Comparison of ENCODE assay signal across 22 cellular contexts in genomic region chr12:125889742-125890141, GRCh38.
DNase-seq lines count a peak whose midpoint lies in the region; ATAC-seq and TF ChIP-seq lines count a peak whose summit lies in the region.
"Had no signal": no experiment of that assay in that cellular context is flagged by ENCODE, and none has a peak within 500 bp of the region (broad histone marks: within the 10 kb centered on the region; RNA-seq: fewer than 3 reads in every experiment).

No MANE protein-coding gene starts in this region.

- H3K9me3 ChIP-seq in right atrium auricular region: no peaks in the 10 kb centered on the region
- H3K9me3 ChIP-seq in hepatocyte (ENCODE audit: low read depth): no peaks in the 10 kb centered on the region

- 84% methylated on average over 6 of the region's 6 CpGs for WGBS in hepatocyte (ENCODE audit: low lambda C conversion rate, missing lambda C conversion rate)

- H4K20me1 ChIP-seq in hepatocyte (ENCODE audit: insufficient read depth, poor library complexity, severe bottlenecking): no peaks in the 10 kb centered on the region

- H3K27ac ChIP-seq in right atrium auricular region (peak overlapping the region; percentile 21 to 78), hepatocyte (no peak overlapping the region)
- H3K27ac ChIP-seq: epithelial cell of prostate, KMS-11 had no signal

- H3K36me3 ChIP-seq in right atrium auricular region (no peaks in the 10 kb centered on the region), hepatocyte (replicated peaks; ENCODE audit: insufficient read depth, low read depth) (no peaks in the 10 kb centered on the region)

- no peaks in the 10 kb centered on the region for H3K27me3 ChIP-seq in right atrium auricular region
- H3K27me3 ChIP-seq in hepatocyte: no peaks in the 10 kb centered on the region

- intact Hi-C loops in posterior cingulate gyrus (cut with DNase I): no loop called here

- no peak overlapping the region for H2AFZ ChIP-seq in hepatocyte

- peaks cover 0 to 20% of the 10 kb centered on the region in 2 donors for H3K4me1 ChIP-seq in right atrium auricular region
- no peaks in the 10 kb centered on the region for H3K4me1 ChIP-seq in hepatocyte (ENCODE audit: insufficient read depth)

- H3K4me2 ChIP-seq in hepatocyte: no peak overlapping the region
- H3K4me2 ChIP-seq: KMS-11 had no signal

- TF ChIP-seq CTCF in right atrium auricular region (IDR thresholded peaks at IDR 0.05): no peak
- no peak for TF ChIP-seq CTCF in hepatocyte (IDR thresholded peaks at IDR 0.05; ENCODE audit: poor library complexity)

- ATAC-seq in GM19467 (IDR thresholded peaks at IDR 0.05; ENCODE audit: unreplicated experiment): no peak

- H3K4me3 ChIP-seq in right atrium auricular region: no peak overlapping the region
- H3K4me3 ChIP-seq in hepatocyte: no peak overlapping the region

- DNase-seq in LHCN-M2 (ENCODE audit: low read depth): peak; percentile 43
- DNase-seq in astrocyte of the hippocampus (ENCODE audit: low read depth, low spot score): peak; percentile 60
- DNase-seq in right atrium auricular region (ENCODE audit: low spot score): no peak
- DNase-seq in posterior cingulate gyrus: peak in 8 of 10 donors; percentile 6 to 84 (median 28)
- no peak for DNase-seq in hepatocyte (ENCODE audit: low spot score)
- no peak for DNase-seq in COLO668 (lab: John Stamatoyannopoulos, UW; ENCODE audit: unreplicated experiment)
- no peak for DNase-seq in LoVo (ENCODE audit: low spot score)
- DNase-seq: activated CD4-positive, alpha-beta memory T cell treated with anti-CD3 and anti-CD28 coated beads, Interleukin-2, amount 10 ng/mL, durations not matched to agents 7 days and 5 days; activated CD4-positive, CD25-positive, alpha-beta regulatory T cell; amniotic stem cell; CD8-positive, alpha-beta memory T cell; dermis blood vessel endothelial cell; DND-41; foreskin fibroblast; kidney glomerular epithelial cell; NCI-H2081; NCI-H510A; stimulated activated CD4-positive, alpha-beta T cell treated with anti-CD3 and anti-CD28 coated beads, Interleukin-12 subunit alpha, Interleukin-12 subunit beta, amount 100 ng/mL, for 4 hours; T1000 had no signal

- H3K79me2 ChIP-seq in hepatocyte: no peaks in the 10 kb centered on the region

- no peaks in the 10 kb centered on the region for H3K9me2 ChIP-seq in hepatocyte (replicated peaks; ENCODE audit: insufficient read depth)

Comparison
In these comparisons a context has a peak if more than half of its experiments do, and no peak if none do; other contexts are left out.
1. DNase-seq: peak in LHCN-M2 (single experiment), astrocyte of the hippocampus (single experiment) and posterior cingulate gyrus (8 of 10); none in right atrium auricular region (single experiment), hepatocyte (single experiment), COLO668 (single experiment) and LoVo (single experiment).